ENCODE assay signal across 8 cellular contexts in the genomic region with DNA sequence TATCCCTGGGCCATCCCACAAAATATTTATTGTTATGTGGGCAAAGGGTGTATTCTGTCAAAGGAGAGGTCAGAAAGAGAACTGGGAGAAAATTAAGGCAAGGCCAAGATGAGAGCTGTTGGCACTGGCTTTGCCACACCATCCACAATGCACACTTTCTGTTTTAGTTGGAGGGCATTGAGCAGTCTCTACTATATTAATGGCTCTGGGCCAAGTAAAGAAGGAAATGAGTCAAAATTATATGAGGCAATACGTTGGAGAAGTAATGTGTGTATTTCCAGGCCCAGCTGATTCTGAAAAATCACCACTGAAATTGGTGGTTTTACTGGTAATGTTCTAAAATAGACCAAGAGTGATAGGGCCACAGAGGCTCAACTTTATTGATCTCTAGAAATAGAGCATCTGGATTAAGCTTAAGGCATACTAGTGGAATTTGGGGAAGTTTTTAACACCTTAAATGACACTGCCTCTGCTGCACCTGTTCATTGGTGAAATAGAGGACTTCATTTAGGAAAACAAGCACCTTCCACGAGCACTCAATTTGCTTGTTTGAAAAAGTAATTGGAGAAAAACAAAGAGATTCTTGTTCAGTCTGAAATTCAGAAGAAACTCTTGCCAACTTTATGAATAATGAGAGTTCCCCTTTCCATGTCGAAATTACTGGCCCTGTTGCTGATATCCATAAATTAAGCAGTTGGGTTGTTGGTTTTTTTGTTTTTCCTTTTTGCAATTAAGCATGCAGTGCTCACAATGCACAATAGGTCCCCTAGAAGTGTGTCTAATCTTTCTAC.
DNase-seq lines count a peak whose midpoint lies in the region; ATAC-seq, FAIRE-seq and TF ChIP-seq lines count a peak whose summit lies in the region.

No MANE protein-coding gene starts in this region.

- DNase-seq in H54 (ENCODE audit: insufficient read length, low spot score) (peak; percentile 6), NCI-H345 (lab: John Stamatoyannopoulos, UW) (peak; percentile 59), fibroblast of the conjunctiva (ENCODE audit: low read depth) (peak; percentile 48), anterior cingulate cortex (lab: John Stamatoyannopoulos, UW) (no peak), activated T-cell treated with anti-CD3 and anti-CD28 coated beads for 4 hours (no peak)
- DNase-seq in effector CD4-positive, alpha-beta T cell: no peak
- DNase-seq in stimulated activated effector memory CD8-positive, alpha-beta T cell treated with anti-CD3 and anti-CD28 coated beads, Interleukin-12 subunit alpha, Interleukin-12 subunit beta, amount 100 ng/mL, for 72 hours (ENCODE audit: low spot score in 2 of 2): no peak

- no peaks in the 10 kb centered on the region for H3K4me1 Mint-ChIP-seq in stimulated activated effector memory CD8-positive, alpha-beta T cell treated with anti-CD3 and anti-CD28 coated beads, Interleukin-12 subunit alpha, Interleukin-12 subunit beta, amount 100 ng/mL, for 72 hours

- peaks cover 16% of the 10 kb centered on the region for H3K9me3 Mint-ChIP-seq in stimulated activated effector memory CD8-positive, alpha-beta T cell treated with anti-CD3 and anti-CD28 coated beads, Interleukin-12 subunit alpha, Interleukin-12 subunit beta, amount 100 ng/mL, for 72 hours

- ATAC-seq in stimulated activated effector memory CD8-positive, alpha-beta T cell treated with anti-CD3 and anti-CD28 coated beads, Interleukin-12 subunit alpha, Interleukin-12 subunit beta, amount 100 ng/mL, for 72 hours: no peak

- no peak overlapping the region for H3K27ac Mint-ChIP-seq in stimulated activated effector memory CD8-positive, alpha-beta T cell treated with anti-CD3 and anti-CD28 coated beads, Interleukin-12 subunit alpha, Interleukin-12 subunit beta, amount 100 ng/mL, for 72 hours

- no peak overlapping the region for H3K4me3 Mint-ChIP-seq in stimulated activated effector memory CD8-positive, alpha-beta T cell treated with anti-CD3 and anti-CD28 coated beads, Interleukin-12 subunit alpha, Interleukin-12 subunit beta, amount 100 ng/mL, for 72 hours

- H3K4me3 ChIP-seq in BLaER1 treated with 17β-estradiol and CSF1 and Interleukin-3, amounts not matched to agents 10 nM and 100 nM: no peak overlapping the region; a peak in 1 of 20 replicates

- H3K9me3 ChIP-seq in BLaER1 treated with 17β-estradiol and CSF1 and Interleukin-3, amounts not matched to agents 10 nM and 100 nM (replicated peaks in 1 of 11): no peaks in the 10 kb centered on the region

- H3K36me3 Mint-ChIP-seq in stimulated activated effector memory CD8-positive, alpha-beta T cell treated with anti-CD3 and anti-CD28 coated beads, Interleukin-12 subunit alpha, Interleukin-12 subunit beta, amount 100 ng/mL, for 72 hours: no peaks in the 10 kb centered on the region

- no peaks in the 10 kb centered on the region for H4K20me1 ChIP-seq in BLaER1 treated with 17β-estradiol and CSF1 and Interleukin-3, amounts not matched to agents 10 nM and 100 nM

- H3K27me3 ChIP-seq in BLaER1 treated with 17β-estradiol and CSF1 and Interleukin-3, amounts not matched to agents 10 nM and 100 nM: no peaks in the 10 kb centered on the region

- H3K36me3 ChIP-seq in BLaER1 treated with 17β-estradiol and CSF1 and Interleukin-3, amounts not matched to agents 10 nM and 100 nM: no peaks in the 10 kb centered on the region

- FAIRE-seq in H54 (lab: Jason Lieb, UNC): peak; percentile 89

- peaks cover 0 to 52% (median 35%) of the 10 kb centered on the region in 10 experiments; a peak in 17 of 20 replicates for H3K4me1 ChIP-seq in BLaER1 treated with 17β-estradiol and CSF1 and Interleukin-3, amounts not matched to agents 10 nM and 100 nM

- no peak for TF ChIP-seq POLR2A in H54 (IDR thresholded peaks at IDR 0.05; ENCODE audit: low read depth, low read length)

- peak overlapping the region; percentile 2 to 84 (median 53); a peak in 19 of 22 replicates for H3K4me2 ChIP-seq in BLaER1 treated with 17β-estradiol and CSF1 and Interleukin-3, amounts not matched to agents 10 nM and 100 nM

- H3K27ac ChIP-seq in BLaER1 treated with 17β-estradiol and CSF1 and Interleukin-3, amounts not matched to agents 10 nM and 100 nM: peak overlapping the region in 10 of 11 experiments; percentile 21 to 90 (median 69); a peak in 18 of 22 replicates

- peak overlapping the region in 5 of 11 experiments; percentile 23 to 65 (median 58); a peak in 8 of 22 replicates for H3K9ac ChIP-seq in BLaER1 treated with 17β-estradiol and CSF1 and Interleukin-3, amounts not matched to agents 10 nM and 100 nM

Comparison
In these comparisons a context has a peak if more than half of its experiments do, and no peak if none do; other contexts are left out.
1. DNase-seq: peak in H54 (single experiment), NCI-H345 (single experiment) and fibroblast of the conjunctiva (single experiment); none in effector CD4-positive, alpha-beta T cell (single experiment), anterior cingulate cortex (0 of 58), activated T-cell treated with anti-CD3 and anti-CD28 coated beads for 4 hours (single experiment) and stimulated activated effector memory CD8-positive, alpha-beta T cell treated with anti-CD3 and anti-CD28 coated beads, Interleukin-12 subunit alpha, Interleukin-12 subunit beta, amount 100 ng/mL, for 72 hours (0 of 2).